ENCODE assay signal across 8 cellular contexts in the genomic region with DNA sequence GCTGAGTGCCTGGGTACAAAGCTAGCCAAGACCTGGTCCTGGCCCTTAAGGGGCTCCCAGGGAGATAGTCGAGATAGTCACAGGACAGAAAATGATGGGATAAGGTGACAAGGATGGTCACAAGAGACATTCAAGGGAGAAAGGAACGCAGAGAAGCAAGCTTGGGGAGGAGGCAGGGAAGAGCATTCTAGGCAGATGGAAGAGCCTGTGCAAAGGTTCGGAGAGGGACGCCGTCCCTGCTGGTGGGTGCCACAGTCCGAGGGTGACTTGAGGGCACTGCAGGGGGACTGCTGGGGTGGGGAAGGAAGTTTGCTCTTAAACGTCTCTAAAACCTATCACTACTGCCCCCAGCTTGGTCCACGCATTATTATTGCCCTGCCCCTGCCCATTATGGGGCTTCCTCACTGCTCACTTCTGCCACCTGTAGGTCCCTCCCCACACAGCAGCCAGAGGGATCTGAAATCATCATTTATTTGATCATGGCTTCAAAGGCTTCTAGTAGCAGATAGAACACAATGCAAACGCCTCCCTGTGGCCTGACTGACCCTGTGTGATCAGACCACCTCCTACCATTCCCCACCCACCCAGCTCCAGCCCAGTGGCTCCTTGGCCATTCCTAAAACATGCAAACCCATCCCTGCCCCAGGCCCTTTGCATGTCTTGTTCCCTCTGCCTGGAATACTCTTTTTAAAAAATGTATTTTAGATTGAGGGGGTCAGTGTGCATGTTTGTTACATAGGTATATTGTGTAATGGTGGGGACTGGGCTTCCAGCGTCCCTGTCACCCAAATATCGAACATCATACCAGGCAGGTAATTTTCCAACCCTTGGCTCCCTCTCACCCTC.
DNase-seq lines count a peak whose midpoint lies in the region; ATAC-seq and TF ChIP-seq lines count a peak whose summit lies in the region.

No MANE protein-coding gene starts in this region.

- DNase-seq in GM10266 (ENCODE audit: extremely low spot score) (peak; percentile 67), NB4 (ENCODE audit: low read depth) (peak; percentile 67), fibroblast of peridontal ligament (ENCODE audit: extremely low read depth) (peak; percentile 8), LoVo (ENCODE audit: low spot score) (no peak), vagina (ENCODE audit: extremely low spot score in 2 of 2) (no peak)
- DNase-seq in activated CD8-positive, alpha-beta memory T cell treated with anti-CD3 and anti-CD28 coated beads for 48 hours (ENCODE audit: low read depth in 2 of 3, low spot score in 2 of 3), result peak in 2 of 3 experiments; percentile 17 to 25
- peak; percentile 56 to 60 for DNase-seq in stimulated activated CD4-positive, alpha-beta T cell treated with anti-CD3 and anti-CD28 coated beads, Interleukin-2, amount 100 ng/mL, for 48 hours

- H3K4me1 ChIP-seq in vagina, result peaks cover 11% of the 10 kb centered on the region

- no peak overlapping the region for H3K27ac ChIP-seq in vagina

- H3K27me3 ChIP-seq in vagina, result no peaks in the 10 kb centered on the region

- intact Hi-C loops in vagina (cut with DNase I), result loop anchor here (5.0 kb wide), 1 partner anchor 242 kb away; no protein-coding TSS in a partner anchor

- no peak for ATAC-seq in HG03442 (IDR thresholded peaks at IDR 0.05; ENCODE audit: unreplicated experiment)

- no peak for TF ChIP-seq POLR2A in NB4 (IDR thresholded peaks at IDR 0.05; ENCODE audit: extremely low read depth, insufficient read length)
- no peak for TF ChIP-seq POLR2A in vagina (IDR thresholded peaks at IDR 0.05)

- peak; percentile 66 for TF ChIP-seq CTCF in GM10266 (IDR thresholded peaks at IDR 0.05; ENCODE audit: control insufficient read depth, insufficient read depth, low read depth, missing control alignments)
- TF ChIP-seq CTCF in NB4 (IDR thresholded peaks at IDR 0.05; ENCODE audit: low read depth, low read length), result peak; percentile 93
- peak in 1 of 3 experiments; percentile 16 for TF ChIP-seq CTCF in vagina (IDR thresholded peaks at IDR 0.05)

- H3K9me3 ChIP-seq in vagina, result no peaks in the 10 kb centered on the region

- no peak overlapping the region for H3K4me3 ChIP-seq in NB4 (ENCODE audit: low read depth, low read length)
- no peak overlapping the region for H3K4me3 ChIP-seq in vagina

- H3K36me3 ChIP-seq in vagina, result no peaks in the 10 kb centered on the region

Comparison
In these comparisons a context has a peak if more than half of its experiments do, and no peak if none do; other contexts are left out.
1. DNase-seq: peak in GM10266 (single experiment), NB4 (single experiment), activated CD8-positive, alpha-beta memory T cell treated with anti-CD3 and anti-CD28 coated beads for 48 hours (2 of 3), fibroblast of peridontal ligament (single experiment) and stimulated activated CD4-positive, alpha-beta T cell treated with anti-CD3 and anti-CD28 coated beads, Interleukin-2, amount 100 ng/mL, for 48 hours (2 of 2); none in LoVo (single experiment) and vagina (0 of 2).